22 cellular contexts compared by ENCODE assay signal in the genomic region with DNA sequence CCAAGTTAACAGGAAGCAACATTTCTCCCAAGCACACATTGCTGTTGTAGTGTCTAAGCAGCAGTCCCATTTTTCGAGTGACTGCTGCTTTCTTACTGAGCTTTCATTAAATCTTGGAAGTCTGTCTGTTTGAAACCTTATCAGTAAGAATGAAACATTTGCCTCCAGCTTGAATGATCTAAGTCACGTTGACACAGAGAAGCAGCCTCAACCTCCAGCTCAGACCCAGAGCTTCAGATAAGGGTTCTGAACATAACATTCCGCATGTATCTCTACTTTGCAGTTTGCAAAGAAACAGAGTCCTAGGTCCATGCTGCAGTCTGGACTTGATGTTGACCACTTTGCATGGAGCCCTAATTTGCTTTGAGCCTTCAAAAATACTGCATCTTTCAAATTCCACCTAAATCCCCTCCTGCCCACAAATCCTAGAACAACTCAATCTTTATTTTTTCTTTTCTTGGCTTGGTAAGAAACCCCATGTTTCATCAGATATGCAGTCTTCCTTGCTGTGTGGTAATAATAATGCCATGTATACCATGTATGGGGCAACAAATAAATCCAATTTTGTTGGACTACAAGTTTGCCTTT.
"Had no signal": no experiment of that assay in that cellular context is flagged by ENCODE, and none has a peak within 500 bp of the region (broad histone marks: within the 10 kb centered on the region; RNA-seq: fewer than 3 reads in every experiment).

No MANE protein-coding gene starts in this region.

- H3K36me3 ChIP-seq: esophagus squamous epithelium, gastroesophageal sphincter, prostate gland, thyroid gland had no signal

- ATAC-seq: activated CD4-positive, CD25-positive, alpha-beta regulatory T cell treated with anti-CD3 and anti-CD28 coated beads, Interleukin-2, amount 50 U/mL, for 24 hours; activated T-cell treated with anti-CD3 and anti-CD28 coated beads, Interleukin-2, amount 50 U/mL, for 72 hours; gastroesophageal sphincter; left colon; natural killer cell treated with Interleukin-12 subunit alpha and Interleukin-12 subunit beta and Interleukin-15 and Interleukin-18, amount 100 ng/mL, for 72 hours; stimulated activated naive CD8-positive, alpha-beta T cell treated with anti-CD3 and anti-CD28 coated beads, Interleukin-15, Interleukin-2, amounts not matched to agents 100 U/mL and 50 U/mL, for 24 hours had no signal

- H3K4me1 ChIP-seq: prostate gland, thyroid gland had no signal

- H3K27me3 ChIP-seq: esophagus squamous epithelium, gastroesophageal sphincter, thyroid gland had no signal

- H3K27ac ChIP-seq: dorsolateral prefrontal cortex, esophagus squamous epithelium, gastroesophageal sphincter, prostate gland, thyroid gland, VCaP had no signal

- DNase-seq: activated CD4-positive, alpha-beta memory T cell treated with anti-CD3 and anti-CD28 coated beads, Interleukin-2, amount 10 ng/mL, durations not matched to agents 7 days and 5 days; activated CD4-positive, alpha-beta T cell treated with anti-CD3 and anti-CD28 coated beads, Interleukin-2, amount 10 ng/mL, durations not matched to agents 24 days and 14 days; activated effector memory CD4-positive, alpha-beta T cell treated with Interleukin-2 at 50 U/mL for 16 hours; activated naive CD4-positive, alpha-beta T cell treated with anti-CD3 and anti-CD28 coated beads for 36 hours; activated naive CD8-positive, alpha-beta T cell treated with anti-CD3 and anti-CD28 coated beads, Interleukin-2, amount 10 ng/mL, durations not matched to agents 7 days and 5 days; activated T-cell treated with anti-CD3 and anti-CD28 coated beads, Interleukin-2, amount 50 U/mL, for 72 hours; central memory CD4-positive, alpha-beta T cell; dorsolateral prefrontal cortex; esophagus squamous epithelium; head of caudate nucleus; left colon; midbrain; stimulated activated CD4-positive, alpha-beta T cell treated with anti-CD3 and anti-CD28 coated beads, Interleukin-12 subunit alpha, Interleukin-12 subunit beta, amount 100 ng/mL, for 4 hours; stimulated activated CD4-positive, alpha-beta T cell treated with anti-CD3 and anti-CD28 coated beads, Interleukin-4, amount 100 ng/mL, for 4 hours; stimulated activated naive CD8-positive, alpha-beta T cell treated with anti-CD3 and anti-CD28 coated beads, Interleukin-15, Interleukin-2, amounts not matched to agents 100 U/mL and 50 U/mL, for 24 hours; thyroid gland had no signal

- H3K4me3 ChIP-seq: dorsolateral prefrontal cortex, esophagus squamous epithelium, gastroesophageal sphincter, lung, prostate gland, thyroid gland had no signal

- H3K9me3 ChIP-seq: esophagus squamous epithelium, gastroesophageal sphincter, prostate gland, thyroid gland had no signal
